9 cellular contexts compared by ENCODE assay signal in the genomic region with DNA sequence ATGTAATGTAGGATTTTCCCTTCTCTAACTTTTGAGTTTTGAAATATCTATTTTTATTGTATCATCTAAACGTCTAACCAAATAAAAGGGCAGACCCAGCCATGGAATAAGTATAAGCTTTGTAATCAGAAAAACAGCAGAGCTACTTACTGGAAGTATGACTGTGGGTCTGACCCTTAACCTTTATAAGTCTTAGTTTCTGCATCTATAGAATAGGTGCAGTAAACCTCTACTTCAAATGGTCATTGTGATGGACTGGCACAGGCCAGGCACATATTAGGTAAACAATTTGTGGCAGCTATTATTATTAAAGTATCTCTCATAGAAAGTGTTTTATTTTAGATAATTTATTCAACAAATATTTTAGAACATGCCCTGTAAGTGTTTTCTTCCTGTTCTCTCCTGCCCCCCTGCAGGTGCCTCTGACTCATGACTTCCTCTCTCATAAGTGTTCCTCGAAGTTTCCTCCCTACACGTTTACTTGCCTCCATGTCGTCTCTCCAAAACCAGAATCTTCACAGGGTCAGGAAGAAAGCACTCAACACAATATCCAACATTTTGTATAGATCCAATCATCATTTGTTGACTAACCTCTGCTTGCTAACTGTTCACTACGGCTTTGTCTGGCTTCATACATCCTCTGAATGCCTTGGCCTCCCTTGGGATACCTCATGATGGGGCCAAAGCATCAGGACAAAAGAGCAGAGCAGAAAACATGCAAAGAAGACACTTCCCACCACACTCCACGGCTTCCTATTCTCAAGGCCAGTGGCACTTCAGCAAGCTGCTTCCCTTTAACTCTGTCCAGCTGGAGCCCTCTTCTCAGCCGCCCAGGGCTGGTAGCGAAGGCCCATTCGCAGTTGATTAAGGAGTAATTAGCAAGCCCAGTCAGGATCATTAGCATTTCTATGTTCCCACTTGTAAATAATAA.
A peak's percentile ranks its signal among the peaks of the same experiment; 100 is the strongest.
DNase-seq lines count a peak whose midpoint lies in the region; ATAC-seq lines count a peak whose summit lies in the region.
"Had no signal": no experiment of that assay in that cellular context is flagged by ENCODE, and none has a peak within 500 bp of the region (broad histone marks: within the 10 kb centered on the region; RNA-seq: fewer than 3 reads in every experiment).

No MANE protein-coding gene starts in this region.

- no peaks in the 10 kb centered on the region for H3K36me3 Mint-ChIP-seq in activated naive CD8-positive, alpha-beta T cell

- H3K27ac Mint-ChIP-seq in activated naive CD8-positive, alpha-beta T cell: peak overlapping the region; percentile 74

- H3K9me3 Mint-ChIP-seq in activated naive CD8-positive, alpha-beta T cell (ENCODE audit: low read depth): no peaks in the 10 kb centered on the region

- peak overlapping the region; percentile 59 for H3K4me3 Mint-ChIP-seq in activated naive CD8-positive, alpha-beta T cell

- DNase-seq in SKM-1 treated with dmso at 0.1 percent for 144 hours (lab: John Stamatoyannopoulos, UW; ENCODE audit: unreplicated experiment) (peak; percentile 21), SKM-1 (lab: John Stamatoyannopoulos, UW; ENCODE audit: unreplicated experiment) (no peak), NAMALWA (ENCODE audit: low spot score) (peak; percentile 16), pulmonary artery endothelial cell (ENCODE audit: low read depth, low spot score) (peak; percentile 37), COR-L47 (lab: John Stamatoyannopoulos, UW) (no peak)
- DNase-seq in stimulated activated CD4-positive, alpha-beta T cell treated with anti-CD3 and anti-CD28 coated beads, Interleukin-4, amount 100 ng/mL, for 24 hours: no peak
- DNase-seq: Caco-2 had no signal

- H3K4me1 Mint-ChIP-seq in activated naive CD8-positive, alpha-beta T cell (ENCODE audit: low read depth): peaks cover 26% of the 10 kb centered on the region

- no peaks in the 10 kb centered on the region for H3K27me3 Mint-ChIP-seq in activated naive CD8-positive, alpha-beta T cell

- ATAC-seq in GM18861 (IDR thresholded peaks at IDR 0.05; ENCODE audit: unreplicated experiment): no peak

Comparison
In these comparisons a context has a peak if more than half of its experiments do, and no peak if none do; other contexts are left out.
1. DNase-seq: peak in SKM-1 treated with dmso at 0.1 percent for 144 hours (single experiment), NAMALWA (single experiment) and pulmonary artery endothelial cell (single experiment); none in SKM-1 (single experiment), COR-L47 (single experiment) and stimulated activated CD4-positive, alpha-beta T cell treated with anti-CD3 and anti-CD28 coated beads, Interleukin-4, amount 100 ng/mL, for 24 hours (single experiment).